Comparison of ENCODE assay signal across 8 cellular contexts in genomic region chr19:45439569-45440258, GRCh38. TPM values are rescaled to one million over a fixed set of nuclear protein-coding genes. Genes with fewer than 3 reads are reported as not detected.
DNase-seq lines count a peak whose midpoint lies in the region; ATAC-seq and TF ChIP-seq lines count a peak whose summit lies in the region.

No MANE protein-coding gene starts in this region.

- no peaks in the 10 kb centered on the region for H3K9me3 Mint-ChIP-seq in activated CD4-positive, alpha-beta memory T cell treated with anti-CD3 and anti-CD28 coated beads, Interleukin-2, amount 10 ng/mL, durations not matched to agents 7 days and 5 days

- H3K36me3 Mint-ChIP-seq in activated CD4-positive, alpha-beta memory T cell treated with anti-CD3 and anti-CD28 coated beads, Interleukin-2, amount 10 ng/mL, durations not matched to agents 7 days and 5 days (ENCODE audit: low read depth) = no peaks in the 10 kb centered on the region

- TF ChIP-seq CTCF in lung (IDR thresholded peaks at IDR 0.05; ENCODE audit: control extremely low read depth, extremely low read depth) = peak; percentile 91

- peaks cover 36% of the 10 kb centered on the region for H3K4me1 Mint-ChIP-seq in activated CD4-positive, alpha-beta memory T cell treated with anti-CD3 and anti-CD28 coated beads, Interleukin-2, amount 10 ng/mL, durations not matched to agents 7 days and 5 days

- CTCF ChIA-PET in activated CD4-positive, alpha-beta memory T cell treated with anti-CD3 and anti-CD28 coated beads, Interleukin-2, amount 10 ng/mL, durations not matched to agents 7 days and 5 days (lab: Charles Lee) = interaction anchor here (0.6 to 7.4 kb wide), 36 partner anchors 9 to 253 kb away, joined by 3 to 311 read pairs (median 6); partner anchors contain the start of genes EML2, ERCC1, FOSB and PPM1N

- no peaks in the 10 kb centered on the region for H3K36me3 ChIP-seq in lung (ENCODE audit: control insufficient read depth in 2 of 2, insufficient read depth in 2 of 2, low read length in 2 of 2)

- no peaks in the 10 kb centered on the region for H3K27me3 Mint-ChIP-seq in activated CD4-positive, alpha-beta memory T cell treated with anti-CD3 and anti-CD28 coated beads, Interleukin-2, amount 10 ng/mL, durations not matched to agents 7 days and 5 days

- no peaks in the 10 kb centered on the region for H3K27me3 ChIP-seq in lung (ENCODE audit: control insufficient read depth, insufficient read depth)

- H3K4me1 ChIP-seq in lung (ENCODE audit: control insufficient read depth in 2 of 2, insufficient read depth in 2 of 2, low read length in 2 of 2) = peaks cover 1 to 7% of the 10 kb centered on the region in 2 donors

- ATAC-seq in GM18873 (IDR thresholded peaks at IDR 0.05; ENCODE audit: low FRiP score, unreplicated experiment) (peak; percentile 47), HG03103 (IDR thresholded peaks at IDR 0.05; ENCODE audit: low read depth, unreplicated experiment) (peak; percentile 39), lung (ENCODE audit: insufficient read depth, low FRiP score) (peak; percentile 71)

- H3K9me3 ChIP-seq in lung (ENCODE audit: control insufficient read depth in 2 of 2, insufficient read depth in 1 of 2, low read length in 1 of 2) = no peaks in the 10 kb centered on the region

- peak overlapping the region; percentile 73 for H3K27ac Mint-ChIP-seq in activated CD4-positive, alpha-beta memory T cell treated with anti-CD3 and anti-CD28 coated beads, Interleukin-2, amount 10 ng/mL, durations not matched to agents 7 days and 5 days

- DNase-seq in AML-193 (lab: John Stamatoyannopoulos, UW) (peak; percentile 68 to 74), NCI-H748 (lab: John Stamatoyannopoulos, UW; ENCODE audit: unreplicated experiment) (peak; percentile 85), ecto neural progenitor cell (ENCODE audit: low spot score) (peak; percentile 85), lung (ENCODE audit: low spot score) (peak; percentile 76)
- DNase-seq in activated CD4-positive, alpha-beta memory T cell treated with anti-CD3 and anti-CD28 coated beads, Interleukin-2, amount 10 ng/mL, durations not matched to agents 7 days and 5 days = peak; percentile 85
- DNase-seq in stimulated activated CD4-positive, alpha-beta T cell treated with anti-CD3 and anti-CD28 coated beads, TNF-alpha, amount 100 ng/mL, for 48 hours (ENCODE audit: low read depth in 3 of 3) = peak; percentile 65 to 73 (median 71)

- peak overlapping the region; percentile 59 for H3K4me3 Mint-ChIP-seq in activated CD4-positive, alpha-beta memory T cell treated with anti-CD3 and anti-CD28 coated beads, Interleukin-2, amount 10 ng/mL, durations not matched to agents 7 days and 5 days

- POLR2A ChIA-PET in activated CD4-positive, alpha-beta memory T cell treated with anti-CD3 and anti-CD28 coated beads, Interleukin-2, amount 10 ng/mL, durations not matched to agents 7 days and 5 days (lab: Charles Lee) = interaction anchor here (0.6 to 2.9 kb wide), 17 partner anchors 8 to 202 kb away, joined by 3 to 73 read pairs (median 4); partner anchors contain the start of genes ERCC1 and FOSB

- H3K4me3 ChIP-seq in lung = peak overlapping the region; percentile 44

- peak overlapping the region; percentile 94 to 97 for H3K27ac ChIP-seq in lung (ENCODE audit: low read depth in 1 of 2, low read length in 1 of 2)

- 1% methylated on average over 55 to 78 of the region's 78 CpGs for WGBS in lung, 2 donors

RNA-seq across cellular contexts. Expression of gene ERCC1, which starts 16.0 kb away (rescaled TPM):
- total RNA-seq in activated CD4-positive, alpha-beta memory T cell treated with anti-CD3 and anti-CD28 coated beads, Interleukin-2, amount 10 ng/mL, durations not matched to agents 7 days and 5 days = 10 to 100 TPM; 59.8 to 60.6 TPM
- total RNA-seq in lung = 10 to 100 TPM; 72.4 to 82.3 TPM
- polyA plus RNA-seq in lung = 10 to 100 TPM; 53.2 to 54.0 TPM

RNA-seq across cellular contexts. Expression of gene FOSB, which starts 28.1 kb away (rescaled TPM):
- 10 to 100 TPM; 15.3 to 16.1 TPM for total RNA-seq in activated CD4-positive, alpha-beta memory T cell treated with anti-CD3 and anti-CD28 coated beads, Interleukin-2, amount 10 ng/mL, durations not matched to agents 7 days and 5 days
- 10 to 100 TPM in 1 of 2 donors, 1 to 10 TPM in 1; 9.9 to 24.2 TPM for total RNA-seq in lung
- polyA plus RNA-seq in lung = 10 to 100 TPM in 1 of 2 donors, 1 to 10 TPM in 1; 7.9 to 22.8 TPM

RNA-seq across cellular contexts. Expression of gene POLR1G, which starts 33.3 kb away (rescaled TPM):
- total RNA-seq in activated CD4-positive, alpha-beta memory T cell treated with anti-CD3 and anti-CD28 coated beads, Interleukin-2, amount 10 ng/mL, durations not matched to agents 7 days and 5 days = 1 to 10 TPM; 3.6 to 3.8 TPM
- total RNA-seq in lung = 1 to 10 TPM; 3.6 to 8.3 TPM
- polyA plus RNA-seq in lung = 1 to 10 TPM; 5.2 to 6.6 TPM

RNA-seq across cellular contexts. Expression of gene PPP1R13L, which starts 34.8 kb away (rescaled TPM):
- 10 to 100 TPM; 13.0 to 18.9 TPM for total RNA-seq in activated CD4-positive, alpha-beta memory T cell treated with anti-CD3 and anti-CD28 coated beads, Interleukin-2, amount 10 ng/mL, durations not matched to agents 7 days and 5 days
- 10 to 100 TPM; 14.0 to 37.3 TPM for total RNA-seq in lung
- 10 to 100 TPM; 32.0 to 34.0 TPM for polyA plus RNA-seq in lung

RNA-seq across cellular contexts. Expression of gene RTN2, which starts 57.1 kb away (rescaled TPM):
- total RNA-seq in activated CD4-positive, alpha-beta memory T cell treated with anti-CD3 and anti-CD28 coated beads, Interleukin-2, amount 10 ng/mL, durations not matched to agents 7 days and 5 days = 1 to 10 TPM; 3.0 to 5.5 TPM
- total RNA-seq in lung = 10 to 100 TPM in 1 of 2 donors, 1 to 10 TPM in 1; 5.4 to 10.9 TPM
- polyA plus RNA-seq in lung = 10 to 100 TPM in 1 of 2 donors, 1 to 10 TPM in 1; 8.3 to 10.3 TPM

Comparison
In these comparisons a context has a peak if more than half of its experiments do, and no peak if none do; other contexts are left out.
1. Peak in every context shown above with its lines: DNase-seq, ATAC-seq, H3K4me3 ChIP-seq and H3K27ac ChIP-seq.